23 cellular contexts compared by ENCODE assay signal in genomic region chr3:18085429-18085828, GRCh38.
"Had no signal": no experiment of that assay in that cellular context is flagged by ENCODE, and none has a peak within 500 bp of the region (broad histone marks: within the 10 kb centered on the region; RNA-seq: fewer than 3 reads in every experiment).

No MANE protein-coding gene starts in this region.

- H3K9me3 ChIP-seq: ascending aorta had no signal

- H3K9me3 Mint-ChIP-seq: activated CD4-positive, alpha-beta memory T cell treated with anti-CD3 and anti-CD28 coated beads for 36 hours; activated CD4-positive, alpha-beta T cell treated with anti-CD3 and anti-CD28 coated beads, Interleukin-2, amount 10 ng/mL, durations not matched to agents 7 days and 5 days; activated naive CD4-positive, alpha-beta T cell treated with anti-CD3 and anti-CD28 coated beads, Interleukin-2, amount 50 U/mL, for 72 hours; activated naive CD8-positive, alpha-beta T cell treated with anti-CD3 and anti-CD28 coated beads, Interleukin-2, amount 50 U/mL, for 24 hours; activated T-cell treated with anti-CD3 and anti-CD28 coated beads, Interleukin-2, amount 50 U/mL, for 4 hours; brain; central memory CD8-positive, alpha-beta T cell had no signal

- DNase-seq: activated CD4-positive, alpha-beta memory T cell treated with anti-CD3 and anti-CD28 coated beads for 36 hours; activated CD4-positive, alpha-beta T cell treated with anti-CD3 and anti-CD28 coated beads, Interleukin-2, amount 10 ng/mL, durations not matched to agents 7 days and 5 days; activated CD4-positive, CD25-positive, alpha-beta regulatory T cell; activated CD8-positive, alpha-beta memory T cell treated with anti-CD3 and anti-CD28 coated beads for 24 hours; activated effector memory CD4-positive, alpha-beta T cell treated with anti-CD3 and anti-CD28 coated beads, Interleukin-2, amount 50 U/mL, for 16 hours; activated naive CD4-positive, alpha-beta T cell treated with Interleukin-2 at 50 U/mL for 16 hours; activated naive CD8-positive, alpha-beta T cell treated with anti-CD3 and anti-CD28 coated beads, Interleukin-2, amount 50 U/mL, for 24 hours; activated T-cell treated with anti-CD3 and anti-CD28 coated beads, Interleukin-2, amount 50 U/mL, for 4 hours; amniotic stem cell; Kasumi-1; NCI-H1048; NCI-H1930; NCI-H345; NCI-H510A; NCI-H526 treated with DMSO at 0.1 percent for 48 hours; PC-3; SHP77 treated with DMSO at 0.1 percent for 48 hours; T-helper 17 cell; T-helper 9 cell had no signal

- H3K36me3 ChIP-seq: ascending aorta had no signal

- H3K27ac Mint-ChIP-seq: activated CD4-positive, alpha-beta memory T cell treated with anti-CD3 and anti-CD28 coated beads for 36 hours; activated CD4-positive, alpha-beta T cell treated with anti-CD3 and anti-CD28 coated beads, Interleukin-2, amount 10 ng/mL, durations not matched to agents 7 days and 5 days; activated naive CD4-positive, alpha-beta T cell treated with anti-CD3 and anti-CD28 coated beads, Interleukin-2, amount 50 U/mL, for 72 hours; activated naive CD8-positive, alpha-beta T cell treated with anti-CD3 and anti-CD28 coated beads, Interleukin-2, amount 50 U/mL, for 24 hours; brain; T-helper 17 cell had no signal

- H3K4me1 ChIP-seq: ascending aorta had no signal

- H3K4me3 ChIP-seq: ascending aorta had no signal

- H3K4me3 Mint-ChIP-seq: activated CD4-positive, alpha-beta memory T cell treated with anti-CD3 and anti-CD28 coated beads for 36 hours; activated CD4-positive, alpha-beta T cell treated with anti-CD3 and anti-CD28 coated beads, Interleukin-2, amount 10 ng/mL, durations not matched to agents 7 days and 5 days; activated naive CD8-positive, alpha-beta T cell treated with anti-CD3 and anti-CD28 coated beads, Interleukin-2, amount 50 U/mL, for 24 hours; activated T-cell treated with anti-CD3 and anti-CD28 coated beads, Interleukin-2, amount 50 U/mL, for 4 hours; brain; central memory CD8-positive, alpha-beta T cell; T-helper 17 cell had no signal

- H3K36me3 Mint-ChIP-seq: activated CD4-positive, alpha-beta memory T cell treated with anti-CD3 and anti-CD28 coated beads for 36 hours; activated naive CD4-positive, alpha-beta T cell treated with anti-CD3 and anti-CD28 coated beads, Interleukin-2, amount 50 U/mL, for 72 hours; brain had no signal

- ATAC-seq: activated naive CD4-positive, alpha-beta T cell treated with anti-CD3 and anti-CD28 coated beads, Interleukin-2, amount 50 U/mL, for 72 hours; activated T-cell treated with anti-CD3 and anti-CD28 coated beads, Interleukin-2, amount 50 U/mL, for 4 hours; PC-3; T-helper 17 cell had no signal

- H3K27ac ChIP-seq: ascending aorta had no signal

- H3K27me3 ChIP-seq: ascending aorta had no signal
